29 cellular contexts compared by ENCODE assay signal in the genomic region with DNA sequence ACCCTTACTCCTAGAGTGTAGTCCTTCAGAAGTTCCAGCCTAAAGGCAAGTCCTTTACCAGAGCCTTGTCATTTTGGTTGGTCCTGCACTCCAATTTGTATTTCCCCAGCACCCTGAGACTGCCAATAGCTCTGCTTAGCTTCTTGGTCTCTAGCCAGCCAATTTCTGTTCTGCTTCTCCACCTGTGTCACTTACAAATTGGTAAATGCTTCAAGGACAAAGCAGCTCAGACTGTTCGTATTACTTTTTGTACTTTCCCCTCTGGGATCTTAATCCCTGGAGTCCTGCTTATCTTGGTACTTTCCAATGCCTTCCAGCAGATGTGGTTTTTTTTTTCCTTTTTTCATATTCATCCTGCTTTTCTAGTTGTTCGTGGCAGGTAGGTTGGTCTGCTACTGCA.
"Had no signal": no experiment of that assay in that cellular context is flagged by ENCODE, and none has a peak within 500 bp of the region (broad histone marks: within the 10 kb centered on the region; RNA-seq: fewer than 3 reads in every experiment).

No MANE protein-coding gene starts in this region.

- H3K4me3 Mint-ChIP-seq: activated CD4-positive, alpha-beta T cell treated with anti-CD3 and anti-CD28 coated beads, Interleukin-2, amount 10 ng/mL, durations not matched to agents 24 days and 14 days; activated CD8-positive, alpha-beta T cell treated with anti-CD3 and anti-CD28 coated beads for 36 hours; activated naive CD8-positive, alpha-beta T cell treated with anti-CD3 and anti-CD28 coated beads for 36 hours; activated T-helper 17 cell treated with anti-CD3 and anti-CD28 coated beads, Interleukin-2, amount 50 U/mL, for 72 hours; T-helper 1 cell treated with Interleukin-12 subunit alpha and Interleukin-12 subunit beta and Interleukin-4 antibody, amounts not matched to agents 30 μg/mL and 1 μg/mL, for 36 hours; T-helper 2 cell treated with Interferon-gamma antibody and Interleukin-4, amounts not matched to agents 5 μg/mL and 100 μg/mL, for 36 hours had no signal

- H3K27ac Mint-ChIP-seq: activated CD4-positive, alpha-beta T cell treated with anti-CD3 and anti-CD28 coated beads, Interleukin-2, amount 10 ng/mL, durations not matched to agents 24 days and 14 days; activated CD8-positive, alpha-beta T cell treated with anti-CD3 and anti-CD28 coated beads for 36 hours; activated naive CD8-positive, alpha-beta T cell treated with anti-CD3 and anti-CD28 coated beads for 36 hours; activated T-helper 17 cell treated with anti-CD3 and anti-CD28 coated beads, Interleukin-2, amount 50 U/mL, for 72 hours; T-helper 1 cell treated with Interleukin-12 subunit alpha and Interleukin-12 subunit beta and Interleukin-4 antibody, amounts not matched to agents 30 μg/mL and 1 μg/mL, for 36 hours; T-helper 2 cell treated with Interferon-gamma antibody and Interleukin-4, amounts not matched to agents 5 μg/mL and 100 μg/mL, for 36 hours had no signal

- H3K9me3 ChIP-seq: Peyer's patch, SJSA1, SK-N-SH had no signal

- H3K9me2 ChIP-seq: SK-N-SH had no signal

- H3K9me3 Mint-ChIP-seq: activated CD4-positive, alpha-beta T cell treated with anti-CD3 and anti-CD28 coated beads, Interleukin-2, amount 10 ng/mL, durations not matched to agents 24 days and 14 days; activated CD8-positive, alpha-beta T cell treated with anti-CD3 and anti-CD28 coated beads for 36 hours; activated naive CD8-positive, alpha-beta T cell treated with anti-CD3 and anti-CD28 coated beads for 36 hours; activated T-helper 17 cell treated with anti-CD3 and anti-CD28 coated beads, Interleukin-2, amount 50 U/mL, for 72 hours; T-helper 1 cell treated with Interleukin-12 subunit alpha and Interleukin-12 subunit beta and Interleukin-4 antibody, amounts not matched to agents 30 μg/mL and 1 μg/mL, for 36 hours; T-helper 2 cell treated with Interferon-gamma antibody and Interleukin-4, amounts not matched to agents 5 μg/mL and 100 μg/mL, for 36 hours had no signal

- H3K4me2 ChIP-seq: SK-N-SH had no signal

- H3K4me1 ChIP-seq: Peyer's patch, SJSA1 had no signal

- H3K36me3 ChIP-seq: Peyer's patch, SJSA1 had no signal

- ATAC-seq: activated CD8-positive, alpha-beta T cell treated with anti-CD3 and anti-CD28 coated beads for 36 hours; activated T-helper 17 cell treated with anti-CD3 and anti-CD28 coated beads, Interleukin-2, amount 50 U/mL, for 72 hours; PC-3 had no signal

- H3K4me1 Mint-ChIP-seq: activated CD4-positive, alpha-beta T cell treated with anti-CD3 and anti-CD28 coated beads, Interleukin-2, amount 10 ng/mL, durations not matched to agents 24 days and 14 days; activated naive CD8-positive, alpha-beta T cell treated with anti-CD3 and anti-CD28 coated beads for 36 hours; activated T-helper 17 cell treated with anti-CD3 and anti-CD28 coated beads, Interleukin-2, amount 50 U/mL, for 72 hours had no signal

- H3K4me3 ChIP-seq: Peyer's patch, SJSA1 had no signal

- H3K27me3 ChIP-seq: Peyer's patch, SJSA1 had no signal

- H3K27me3 Mint-ChIP-seq: activated CD4-positive, alpha-beta T cell treated with anti-CD3 and anti-CD28 coated beads, Interleukin-2, amount 10 ng/mL, durations not matched to agents 24 days and 14 days; activated CD8-positive, alpha-beta T cell treated with anti-CD3 and anti-CD28 coated beads for 36 hours; activated naive CD8-positive, alpha-beta T cell treated with anti-CD3 and anti-CD28 coated beads for 36 hours; activated T-helper 17 cell treated with anti-CD3 and anti-CD28 coated beads, Interleukin-2, amount 50 U/mL, for 72 hours had no signal

- DNase-seq: activated CD4-positive, alpha-beta T cell treated with anti-CD3 and anti-CD28 coated beads, Interleukin-2, amount 10 ng/mL, durations not matched to agents 24 days and 14 days; activated CD4-positive, alpha-beta T cell treated with anti-CD3 and anti-CD28 coated beads, Interleukin-2, amount 50 U/mL, for 4 hours; activated CD8-positive, alpha-beta T cell treated with anti-CD3 and anti-CD28 coated beads for 36 hours; activated effector memory CD4-positive, alpha-beta T cell treated with anti-CD3 and anti-CD28 coated beads, Interleukin-2, amount 50 U/mL, for 16 hours; activated naive CD4-positive, alpha-beta T cell; activated naive CD4-positive, alpha-beta T cell treated with anti-CD3 and anti-CD28 coated beads, Interleukin-2, amount 50 U/mL, for 16 hours; activated naive CD8-positive, alpha-beta T cell treated with anti-CD3 and anti-CD28 coated beads for 36 hours; activated T-cell treated with anti-CD3 and anti-CD28 coated beads, Interleukin-2, amount 50 U/mL, for 48 hours; amniotic stem cell; aorta; NCI-H1105; NCI-H1417 treated with DMSO at 0.1 percent for 48 hours; NCI-H187 treated with DMSO at 0.1 percent for 48 hours; NCI-H2081; NCI-H345; NCI-H510A; NCI-H526; NCI-H748 treated with DMSO at 0.1 percent for 48 hours; NK-92 treated with Interleukin-12 subunit alpha and Interleukin-12 subunit beta, amount 100 ng/mL, for 24 hours; Peyer's patch; RPMI8226; SHP77 treated with DMSO at 0.1 percent for 48 hours; SK-N-SH had no signal

- H3K27ac ChIP-seq: Peyer's patch, SJSA1 had no signal

- FAIRE-seq: TTC549 had no signal

- H3K9ac ChIP-seq: SK-N-SH had no signal
